1 cellular context compared by ENCODE assay signal in the genomic region with DNA sequence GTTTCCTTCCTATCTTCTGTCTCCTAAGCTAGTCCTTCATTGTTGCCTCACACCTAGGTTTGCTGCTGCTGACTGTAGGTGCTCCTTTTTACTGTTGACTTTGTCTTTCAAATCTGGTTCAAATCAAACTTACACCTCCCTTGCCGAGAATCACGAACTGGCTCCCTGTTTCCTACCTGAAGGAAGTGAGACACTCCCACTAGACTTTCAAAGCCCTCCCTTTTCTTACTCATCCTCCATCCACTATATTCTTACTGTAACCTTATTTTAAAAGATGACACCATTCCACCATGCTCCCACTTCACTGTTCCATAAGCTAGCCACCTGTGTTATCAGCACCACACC.
TF ChIP-seq lines count a peak whose summit lies in the region.

No MANE protein-coding gene starts in this region.

TF ChIP-seq in endothelial cell of umbilical vein, 7 proteins besides CTCF, POLR2A, EP300 and RAD21:
- no peak for TF ChIP-seq JUN (IDR thresholded peaks at IDR 0.05; ENCODE audit: borderline replicate concordance, insufficient read depth, insufficient read length, low read depth)
